9 cellular contexts compared by ENCODE assay signal in genomic region chr6:27141472-27142015, GRCh38.
A peak's percentile ranks its signal among the peaks of the same experiment; 100 is the strongest.
DNase-seq lines count a peak whose midpoint lies in the region; ATAC-seq, FAIRE-seq and TF ChIP-seq lines count a peak whose summit lies in the region.
"Had no signal": no experiment of that assay in that cellular context is flagged by ENCODE, and none has a peak within 500 bp of the region (broad histone marks: within the 10 kb centered on the region; RNA-seq: fewer than 3 reads in every experiment).

No MANE protein-coding gene starts in this region.

- no peak for TF ChIP-seq CTCF in GM12878 (IDR thresholded peaks at IDR 0.05 in 2 of 3, conservative IDR thresholded peaks at IDR 0.05 in 1 of 3; ENCODE audit: control insufficient read depth in 2 of 3, extremely low read depth in 1 of 3, insufficient read depth in 1 of 3, low read depth in 3 of 3, low read length in 3 of 3)

- H3K27me3 ChIP-seq in GM12878 (replicated peaks in 1 of 2; ENCODE audit: control insufficient read depth in 2 of 2, insufficient read depth in 2 of 2, low read length in 1 of 2), result no peaks in the 10 kb centered on the region
- H3K27me3 ChIP-seq: heart right ventricle had no signal

- no peak for TF ChIP-seq POLR2A in GM12878 (IDR thresholded peaks at IDR 0.05; ENCODE audit: low read depth, low read length)

- H3K9me3 Mint-ChIP-seq in activated naive CD4-positive, alpha-beta T cell treated with anti-CD3 and anti-CD28 coated beads, Interleukin-2, amount 10 ng/mL, durations not matched to agents 7 days and 5 days, result no peaks in the 10 kb centered on the region
- no peaks in the 10 kb centered on the region for H3K9me3 Mint-ChIP-seq in stimulated activated naive B cell treated with anti-CD40 and anti-IgM and Interleukin-4, amounts not matched to agents 10 μg/mL and 1 μg/mL and 100 μg/mL, for 72 hours

- H2AFZ ChIP-seq in GM12878 (ENCODE audit: control insufficient read depth, low read depth, low read length), result no peak overlapping the region; the same call in 1 of the 2 replicates

- DNase-seq in activated naive CD4-positive, alpha-beta T cell treated with anti-CD3 and anti-CD28 coated beads, Interleukin-2, amount 10 ng/mL, durations not matched to agents 7 days and 5 days, result no peak
- DNase-seq in activated naive CD4-positive, alpha-beta T cell (lab: John Stamatoyannopoulos, UW), result no peak
- DNase-seq in NAMALWA (ENCODE audit: low spot score) (peak; percentile 66), GM12878 (ENCODE audit: low read depth, low spot score) (no peak), NCI-H1694 treated with DMSO at 0.1 percent for 48 hours (lab: John Stamatoyannopoulos, UW) (no peak), NCI-H510A (lab: John Stamatoyannopoulos, UW) (no peak), NCI-H1436 treated with DMSO at 0.1 percent for 48 hours (lab: John Stamatoyannopoulos, UW) (no peak)
- DNase-seq in stimulated activated naive B cell treated with anti-CD40 and anti-IgM and Interleukin-4, amounts not matched to agents 10 μg/mL and 1 μg/mL and 100 μg/mL, for 72 hours, result no peak
- DNase-seq: heart right ventricle had no signal

- H3K27me3 Mint-ChIP-seq in activated naive CD4-positive, alpha-beta T cell treated with anti-CD3 and anti-CD28 coated beads, Interleukin-2, amount 10 ng/mL, durations not matched to agents 7 days and 5 days, result no peaks in the 10 kb centered on the region
- H3K27me3 Mint-ChIP-seq in stimulated activated naive B cell treated with anti-CD40 and anti-IgM and Interleukin-4, amounts not matched to agents 10 μg/mL and 1 μg/mL and 100 μg/mL, for 72 hours, result no peaks in the 10 kb centered on the region

- peak overlapping the region; percentile 78 for H3K27ac ChIP-seq in GM12878 (ENCODE audit: control insufficient read depth, insufficient read depth)
- H3K27ac ChIP-seq: heart right ventricle had no signal

- H3K4me1 ChIP-seq in GM12878 (ENCODE audit: control insufficient read depth, insufficient read depth, low read length), result peaks cover 18% of the 10 kb centered on the region

- no TSS peak for BruUV-seq in GM12878 (replicated peaks; lab: Mats Ljungman, UMichigan)

- WGBS in GM12878 (ENCODE audit: insufficient coverage, insufficient replicate concordance, low lambda C conversion rate, missing lambda C conversion rate), result 6% methylated on average over 4 of the region's 4 CpGs

- no peak for TF ChIP-seq RAD21 in GM12878 (IDR thresholded peaks at IDR 0.05; ENCODE audit: insufficient read depth, low read depth, low read length)

- H3K9ac ChIP-seq in GM12878 (ENCODE audit: control insufficient read depth, insufficient read depth, low read length), result peak overlapping the region; percentile 66

- ATAC-seq in GM12878, result no peak
- ATAC-seq in stimulated activated naive B cell treated with anti-CD40 and anti-IgM and Interleukin-4, amounts not matched to agents 10 μg/mL and 1 μg/mL and 100 μg/mL, for 72 hours (replicated peaks), result no peak
- ATAC-seq: heart right ventricle had no signal

- intact Hi-C loops in GM12878 (cut with micrococcal nuclease; ENCODE audit: unreplicated experiment), result no loop called here

- TF ChIP-seq EP300 in GM12878 (IDR thresholded peaks at IDR 0.05; ENCODE audit: borderline replicate concordance in 1 of 2, control insufficient read depth in 1 of 2, low read depth in 2 of 2, low read length in 2 of 2), result no peak

- peaks cover 75% of the 10 kb centered on the region for H3K79me2 ChIP-seq in GM12878 (ENCODE audit: control insufficient read depth, insufficient read depth, low read length)

- no peak for FAIRE-seq in GM12878 (lab: Jason Lieb, UNC)

- CTCF ChIA-PET in activated naive CD4-positive, alpha-beta T cell treated with anti-CD3 and anti-CD28 coated beads, Interleukin-2, amount 10 ng/mL, durations not matched to agents 7 days and 5 days (lab: Charles Lee), result no interaction called here
- CTCF ChIA-PET in GM12878 (lab: Yijun Ruan, JAX), result no interaction called here

- RAD21 ChIA-PET in GM12878 (lab: Charles Lee; ENCODE audit: unreplicated experiment), result no interaction called here

- H3K36me3 ChIP-seq in GM12878 (ENCODE audit: control insufficient read depth in 2 of 2, insufficient read depth in 2 of 2, low read length in 1 of 2), result no peaks in the 10 kb centered on the region; a peak in 1 of 4 replicates

- H3K4me3 Mint-ChIP-seq in activated naive CD4-positive, alpha-beta T cell treated with anti-CD3 and anti-CD28 coated beads, Interleukin-2, amount 10 ng/mL, durations not matched to agents 7 days and 5 days, result peak overlapping the region; percentile 79
- peak overlapping the region; percentile 49 to 69 for H3K4me3 Mint-ChIP-seq in stimulated activated naive B cell treated with anti-CD40 and anti-IgM and Interleukin-4, amounts not matched to agents 10 μg/mL and 1 μg/mL and 100 μg/mL, for 72 hours

- peak overlapping the region; percentile 91 for H3K4me2 ChIP-seq in GM12878 (ENCODE audit: control insufficient read depth, insufficient read depth)

- no peaks in the 10 kb centered on the region for H4K20me1 ChIP-seq in GM12878 (ENCODE audit: control insufficient read depth, insufficient read depth)

- H3K9me3 ChIP-seq in GM12878 (replicated peaks; ENCODE audit: control insufficient read depth, insufficient read depth, low read length), result no peaks in the 10 kb centered on the region
- H3K9me3 ChIP-seq: heart right ventricle had no signal

- H3K4me3 ChIP-seq in GM12878, result peak overlapping the region; percentile 92

- H3K36me3 Mint-ChIP-seq in activated naive CD4-positive, alpha-beta T cell treated with anti-CD3 and anti-CD28 coated beads, Interleukin-2, amount 10 ng/mL, durations not matched to agents 7 days and 5 days, result peaks cover 24% of the 10 kb centered on the region
- peaks cover 29 to 35% of the 10 kb centered on the region in 2 donors for H3K36me3 Mint-ChIP-seq in stimulated activated naive B cell treated with anti-CD40 and anti-IgM and Interleukin-4, amounts not matched to agents 10 μg/mL and 1 μg/mL and 100 μg/mL, for 72 hours

- H3K4me1 Mint-ChIP-seq in activated naive CD4-positive, alpha-beta T cell treated with anti-CD3 and anti-CD28 coated beads, Interleukin-2, amount 10 ng/mL, durations not matched to agents 7 days and 5 days, result peaks cover 55% of the 10 kb centered on the region
- H3K4me1 Mint-ChIP-seq in stimulated activated naive B cell treated with anti-CD40 and anti-IgM and Interleukin-4, amounts not matched to agents 10 μg/mL and 1 μg/mL and 100 μg/mL, for 72 hours, result peaks cover 24 to 49% of the 10 kb centered on the region in 2 donors

- POLR2A ChIA-PET in GM12878 (lab: Charles Lee), result no interaction called here

- SMC1A ChIA-PET in GM12878 (lab: Charles Lee; ENCODE audit: uncharacterized antibody, unreplicated experiment), result no interaction called here

- in situ Hi-C loops in GM12878 (cut with MboI), result no loop called here

- peak overlapping the region; percentile 93 for H3K27ac Mint-ChIP-seq in activated naive CD4-positive, alpha-beta T cell treated with anti-CD3 and anti-CD28 coated beads, Interleukin-2, amount 10 ng/mL, durations not matched to agents 7 days and 5 days
- H3K27ac Mint-ChIP-seq in stimulated activated naive B cell treated with anti-CD40 and anti-IgM and Interleukin-4, amounts not matched to agents 10 μg/mL and 1 μg/mL and 100 μg/mL, for 72 hours, result peak overlapping the region; percentile 57

TF ChIP-seq in GM12878, 131 proteins besides CTCF, POLR2A, EP300 and RAD21:
- no peak for TF ChIP-seq TARDBP (IDR thresholded peaks at IDR 0.05; ENCODE audit: borderline replicate concordance)
- peak in 1 of 2 experiments; percentile 16; a peak in 1 of 4 replicates for TF ChIP-seq BHLHE40 (IDR thresholded peaks at IDR 0.05; ENCODE audit: borderline replicate concordance in 1 of 2, low read depth in 2 of 2, low read length in 1 of 2)
- TF ChIP-seq E2F4 (IDR thresholded peaks at IDR 0.05; ENCODE audit: low read depth, low read length), result no peak
- TF ChIP-seq ZNF687 (IDR thresholded peaks at IDR 0.05), result no peak
- no peak for TF ChIP-seq SMC3 (IDR thresholded peaks at IDR 0.05; ENCODE audit: borderline replicate concordance, low read length)
- TF ChIP-seq MTA3 (IDR thresholded peaks at IDR 0.05; ENCODE audit: borderline replicate concordance, low read length), result no peak
- peak; percentile 57 for TF ChIP-seq RAD51 (IDR thresholded peaks at IDR 0.05)
- peak in 1 of 2 experiments; percentile 20; a peak in 1 of 4 replicates for TF ChIP-seq IKZF2 (IDR thresholded peaks at IDR 0.05)
